In the genomic region with DNA sequence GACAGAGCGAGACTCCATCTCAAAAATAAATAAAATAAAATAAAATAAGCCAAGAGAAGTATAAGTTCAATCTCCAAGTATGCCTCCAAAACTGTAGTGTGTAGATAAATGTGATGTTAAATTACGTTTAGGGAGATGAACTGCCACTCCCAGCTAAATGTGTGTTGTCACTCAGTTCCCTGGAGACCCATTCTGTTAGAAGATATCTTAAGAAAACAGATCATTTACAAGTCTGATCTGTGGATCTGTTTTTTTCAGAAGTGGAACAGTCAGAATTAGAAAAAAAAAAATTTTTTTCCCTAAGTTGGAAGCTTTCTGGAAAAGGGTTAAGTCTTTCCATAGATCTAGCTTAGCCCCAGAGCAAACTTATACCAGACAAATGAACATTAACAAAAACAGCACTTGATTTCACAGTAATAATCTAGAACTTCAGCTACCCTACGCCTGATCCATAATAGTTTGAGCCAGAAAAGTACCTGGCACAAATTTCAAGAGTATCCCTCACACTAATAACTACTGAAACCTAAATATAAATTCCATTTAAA, we compare ENCODE assay signal across 24 cellular contexts. TPM values are rescaled to one million over a fixed set of nuclear protein-coding genes. Genes with fewer than 3 reads are reported as not detected.
DNase-seq lines count a peak whose midpoint lies in the region; ATAC-seq and TF ChIP-seq lines count a peak whose summit lies in the region.
"Had no signal": no experiment of that assay in that cellular context is flagged by ENCODE, and none has a peak within 500 bp of the region (broad histone marks: within the 10 kb centered on the region; RNA-seq: fewer than 3 reads in every experiment).

No MANE protein-coding gene starts in this region.

- H3K4me2 ChIP-seq in DOHH2 (ENCODE audit: low read length) (peak overlapping the region; percentile 35), trophoblast cell (ENCODE audit: low read length) (no peak overlapping the region)

- no peak overlapping the region for H3K4me3 ChIP-seq in DOHH2 (ENCODE audit: low read length)
- H3K4me3 ChIP-seq in trophoblast cell (ENCODE audit: low read depth, low read length) = no peak overlapping the region
- H3K4me3 ChIP-seq in right cardiac atrium (ENCODE audit: low read length) = no peak overlapping the region
- H3K4me3 ChIP-seq: spleen had no signal

- H3K36me3 Mint-ChIP-seq in activated T-cell treated with anti-CD3 and anti-CD28 coated beads, Interleukin-2, amount 50 U/mL, for 24 hours (ENCODE audit: low read depth) = peaks cover 64% of the 10 kb centered on the region
- peaks cover 17% of the 10 kb centered on the region for H3K36me3 Mint-ChIP-seq in brain

- H2BK5ac ChIP-seq in trophoblast cell (ENCODE audit: low read depth, low read length, poor library complexity) = no peak overlapping the region

- TF ChIP-seq CTCF in DOHH2 (IDR thresholded peaks at IDR 0.05; ENCODE audit: low read depth, low read length, poor library complexity, severe bottlenecking) (no peak), brain (conservative IDR thresholded peaks at IDR 0.05) (no peak)

- H2BK120ac ChIP-seq in trophoblast cell (ENCODE audit: insufficient read depth, low read length, poor library complexity) = no peak overlapping the region

- no peak overlapping the region for H3K4me3 Mint-ChIP-seq in activated T-cell treated with anti-CD3 and anti-CD28 coated beads, Interleukin-2, amount 50 U/mL, for 24 hours
- H3K4me3 Mint-ChIP-seq in brain = peak overlapping the region in 1 of 5 experiments; percentile 19
- H3K4me3 Mint-ChIP-seq: activated B cell treated with CpG ODN at 0.5 μM for 24 hours; activated CD4-positive, alpha-beta memory T cell treated with anti-CD3 and anti-CD28 coated beads for 36 hours; stimulated activated memory B cell treated with anti-CD40 and anti-IgM and Interleukin-4, amounts not matched to agents 10 μg/mL and 1 μg/mL and 100 μg/mL, for 72 hours had no signal

- H4K8ac ChIP-seq in trophoblast cell (ENCODE audit: low read depth, low read length) = no peak overlapping the region

- no peak overlapping the region for H3K23ac ChIP-seq in trophoblast cell (ENCODE audit: low read length)

- intact Hi-C loops in right cardiac atrium (cut with DNase I) = no loop called here

- H2AFZ ChIP-seq in trophoblast cell (ENCODE audit: insufficient read depth, low read length, poor library complexity) = no peak overlapping the region

- H2AK5ac ChIP-seq in trophoblast cell (ENCODE audit: low read length) = no peak overlapping the region

- H3K9me2 ChIP-seq in DOHH2 (replicated peaks; ENCODE audit: control insufficient read depth, low read length) = no peaks in the 10 kb centered on the region

- no peak overlapping the region for H3K14ac ChIP-seq in trophoblast cell (ENCODE audit: low read length)

- peaks cover 61% of the 10 kb centered on the region for H3K4me1 Mint-ChIP-seq in activated T-cell treated with anti-CD3 and anti-CD28 coated beads, Interleukin-2, amount 50 U/mL, for 24 hours (ENCODE audit: low read depth)
- peaks cover 76% of the 10 kb centered on the region for H3K4me1 Mint-ChIP-seq in brain

- peaks cover 39% of the 10 kb centered on the region for H3K36me3 ChIP-seq in DOHH2 (ENCODE audit: control insufficient read depth, low read length)
- peaks cover 1 to 3% of the 10 kb centered on the region in 2 experiments for H3K36me3 ChIP-seq in trophoblast cell (ENCODE audit: control insufficient read depth in 1 of 2, insufficient read depth in 2 of 2, low read length in 2 of 2)
- H3K36me3 ChIP-seq: thoracic aorta had no signal

- no peak overlapping the region for H3K18ac ChIP-seq in trophoblast cell (ENCODE audit: low read length)

- no peak overlapping the region for H4K12ac ChIP-seq in trophoblast cell (ENCODE audit: low read depth, low read length)

- no peaks in the 10 kb centered on the region for H3K27me3 ChIP-seq in DOHH2 (ENCODE audit: control insufficient read depth, low read length)
- no peaks in the 10 kb centered on the region for H3K27me3 ChIP-seq in trophoblast cell (ENCODE audit: insufficient read depth, low read length)
- H3K27me3 ChIP-seq in right cardiac atrium (ENCODE audit: control insufficient read depth, insufficient read depth) = no peaks in the 10 kb centered on the region
- H3K27me3 ChIP-seq: spleen had no signal

- no peak overlapping the region for H3K9ac ChIP-seq in trophoblast cell (ENCODE audit: low read length)

- H3K79me2 ChIP-seq in DOHH2 (ENCODE audit: control insufficient read depth, low read length) = peaks cover 100% of the 10 kb centered on the region
- H3K79me2 ChIP-seq in trophoblast cell (ENCODE audit: control insufficient read depth, insufficient read depth, low read length, poor library complexity) = peaks cover 21% of the 10 kb centered on the region

- no CpG with 5 or more reads among the region's 3 CpGs for WGBS in trophoblast cell (ENCODE audit: extremely low coverage, insufficient coverage, insufficient read length)
- WGBS in right cardiac atrium = 81% methylated on average over 3 of the region's 3 CpGs

- H3K4me1 ChIP-seq in DOHH2 (ENCODE audit: control insufficient read depth, low read length) (peaks cover 41% of the 10 kb centered on the region), trophoblast cell (ENCODE audit: control insufficient read depth in 1 of 2, insufficient read depth in 2 of 2, low read length in 2 of 2) (no peaks in the 10 kb centered on the region), right cardiac atrium (ENCODE audit: control insufficient read depth, insufficient read depth, low read length) (peaks cover 17% of the 10 kb centered on the region)

- no peak for DNase-seq in activated T-cell treated with anti-CD3 and anti-CD28 coated beads, Interleukin-2, amount 50 U/mL, for 24 hours
- DNase-seq in activated T-cell treated with anti-CD3 and anti-CD28 coated beads, Interleukin-2, amount 50 U/mL, for 1 hour = no peak
- no peak for DNase-seq in trophoblast cell
- DNase-seq in D341Med (ENCODE audit: low spot score) = no peak
- no peak for DNase-seq in T-helper 1 cell
- DNase-seq in right cardiac atrium = no peak
- DNase-seq: ACHN; activated B cell treated with CpG ODN at 0.5 μM for 24 hours; activated CD4-positive, alpha-beta memory T cell treated with anti-CD3 and anti-CD28 coated beads for 36 hours; central memory CD4-positive, alpha-beta T cell; EL; HCEC 1CT; mammary epithelial cell; NCI-H1092; NCI-H187; NCI-H2227 treated with DMSO at 0.1 percent for 48 hours; spleen; stimulated activated CD4-positive, alpha-beta T cell treated with anti-CD3 and anti-CD28 coated beads, Interleukin-2, amount 100 ng/mL, for 48 hours had no signal

- no peak overlapping the region for H2BK12ac ChIP-seq in trophoblast cell (ENCODE audit: low read length)

- peaks cover 24% of the 10 kb centered on the region for H4K20me1 ChIP-seq in DOHH2 (ENCODE audit: control insufficient read depth, insufficient read depth, low read depth, low read length)

- ATAC-seq in right cardiac atrium = no peak
- ATAC-seq: stimulated activated memory B cell treated with anti-CD40 and anti-IgM and Interleukin-4, amounts not matched to agents 10 μg/mL and 1 μg/mL and 100 μg/mL, for 72 hours had no signal

- H3K27ac ChIP-seq in DOHH2 (ENCODE audit: low read depth, low read length) = no peak overlapping the region
- no peak overlapping the region for H3K27ac ChIP-seq in trophoblast cell (ENCODE audit: low read depth, low read length)
- no peak overlapping the region for H3K27ac ChIP-seq in right cardiac atrium (ENCODE audit: low read length)

- peak overlapping the region; percentile 27 for H3K4ac ChIP-seq in trophoblast cell (ENCODE audit: low read depth, low read length)

- H3K79me1 ChIP-seq in trophoblast cell (ENCODE audit: low read length) = no peaks in the 10 kb centered on the region

- peaks cover 4% of the 10 kb centered on the region for H3F3A ChIP-seq in DOHH2 (ENCODE audit: control insufficient read depth, insufficient read depth)

- no peak overlapping the region for H4K91ac ChIP-seq in trophoblast cell (ENCODE audit: low read depth, low read length)

- H3K9me3 Mint-ChIP-seq in activated T-cell treated with anti-CD3 and anti-CD28 coated beads, Interleukin-2, amount 50 U/mL, for 24 hours = no peaks in the 10 kb centered on the region
- no peaks in the 10 kb centered on the region for H3K9me3 Mint-ChIP-seq in brain
- H3K9me3 Mint-ChIP-seq: activated B cell treated with CpG ODN at 0.5 μM for 24 hours; activated CD4-positive, alpha-beta memory T cell treated with anti-CD3 and anti-CD28 coated beads for 36 hours; stimulated activated memory B cell treated with anti-CD40 and anti-IgM and Interleukin-4, amounts not matched to agents 10 μg/mL and 1 μg/mL and 100 μg/mL, for 72 hours had no signal

- no peaks in the 10 kb centered on the region for H3K27me3 Mint-ChIP-seq in activated T-cell treated with anti-CD3 and anti-CD28 coated beads, Interleukin-2, amount 50 U/mL, for 24 hours
- H3K27me3 Mint-ChIP-seq in brain = no peaks in the 10 kb centered on the region
- H3K27me3 Mint-ChIP-seq: activated B cell treated with CpG ODN at 0.5 μM for 24 hours; activated CD4-positive, alpha-beta memory T cell treated with anti-CD3 and anti-CD28 coated beads for 36 hours; stimulated activated memory B cell treated with anti-CD40 and anti-IgM and Interleukin-4, amounts not matched to agents 10 μg/mL and 1 μg/mL and 100 μg/mL, for 72 hours had no signal

- peak overlapping the region; percentile 72 for H3K27ac Mint-ChIP-seq in activated T-cell treated with anti-CD3 and anti-CD28 coated beads, Interleukin-2, amount 50 U/mL, for 24 hours
- H3K27ac Mint-ChIP-seq in brain = peak overlapping the region in 4 of 5 experiments; percentile 45 to 83 (median 62)
- H3K27ac Mint-ChIP-seq: activated B cell treated with CpG ODN at 0.5 μM for 24 hours; activated CD4-positive, alpha-beta memory T cell treated with anti-CD3 and anti-CD28 coated beads for 36 hours; stimulated activated memory B cell treated with anti-CD40 and anti-IgM and Interleukin-4, amounts not matched to agents 10 μg/mL and 1 μg/mL and 100 μg/mL, for 72 hours had no signal

- H3K9me3 ChIP-seq in DOHH2 (ENCODE audit: control insufficient read depth, insufficient read depth, low read length) (no peaks in the 10 kb centered on the region), trophoblast cell (ENCODE audit: insufficient read depth, low read depth, low read length) (no peaks in the 10 kb centered on the region), right cardiac atrium (ENCODE audit: control insufficient read depth, low read length) (no peaks in the 10 kb centered on the region)
- H3K9me3 ChIP-seq: spleen, thoracic aorta had no signal

RNA-seq across cellular contexts. Expression of gene CELF1, which starts 18.2 kb away (rescaled TPM):
- 47.2 TPM for polyA plus RNA-seq in brain (ENCODE audit: insufficient read depth, low read depth, low replicate concordance)
- polyA plus RNA-seq in trophoblast cell (2013) = 61.5 and 66.2 TPM in 2 replicates
- total RNA-seq in right cardiac atrium = 10 to 100 TPM; 54.8 to 79.8 (median 73.4) TPM
- polyA plus RNA-seq in right cardiac atrium = 26.9 TPM

RNA-seq across cellular contexts. Expression of gene PTPMT1, which starts 30.6 kb away (rescaled TPM):
- polyA plus RNA-seq in brain (ENCODE audit: insufficient read depth, low read depth, low replicate concordance) (52.2 TPM), right cardiac atrium (22.5 TPM)
- polyA plus RNA-seq in trophoblast cell (2013) = 53.6 and 57.5 TPM in 2 replicates
- total RNA-seq in right cardiac atrium = 10 to 100 TPM; 13.9 to 17.2 (median 15.3) TPM

RNA-seq across cellular contexts. Expression of gene KBTBD4, which starts 44.0 kb away (rescaled TPM):
- polyA plus RNA-seq in brain (ENCODE audit: insufficient read depth, low read depth, low replicate concordance) (19.2 TPM), right cardiac atrium (8.1 TPM)
- polyA plus RNA-seq in trophoblast cell (2013) = 6.7 TPM in 2 replicates
- total RNA-seq in right cardiac atrium = 10 to 100 TPM; 14.2 to 18.1 (median 14.6) TPM

RNA-seq across cellular contexts. Expression of gene NDUFS3, which starts 44.1 kb away (rescaled TPM):
- 158 TPM for polyA plus RNA-seq in brain (ENCODE audit: insufficient read depth, low read depth, low replicate concordance)
- 82.0 and 83.5 TPM in 2 replicates for polyA plus RNA-seq in trophoblast cell (2013)
- 100 to 1,000 TPM; 143 to 189 (median 165) TPM for total RNA-seq in right cardiac atrium
- 260 TPM for polyA plus RNA-seq in right cardiac atrium

RNA-seq across cellular contexts. Expression of gene FAM180B, which starts 51.7 kb away (rescaled TPM):
- polyA plus RNA-seq in brain (ENCODE audit: insufficient read depth, low read depth, low replicate concordance) = not detected
- 0.04 TPM in 1 of 2 replicates, not detected in the other for polyA plus RNA-seq in trophoblast cell (2013)
- total RNA-seq in right cardiac atrium = under 1 TPM in 2 of 4 donors, not detected in 2; 0.17 to 0.32 TPM
- 0.25 TPM for polyA plus RNA-seq in right cardiac atrium
- total RNA-seq: activated CD4-positive, alpha-beta memory T cell treated with anti-CD3 and anti-CD28 coated beads for 36 hours; dermis microvascular lymphatic vessel endothelial cell; mammary epithelial cell; RPMI7951; spleen had no signal
- polyA plus RNA-seq: mammary epithelial cell had no signal
